9 cellular contexts compared by ENCODE assay signal in the genomic region with DNA sequence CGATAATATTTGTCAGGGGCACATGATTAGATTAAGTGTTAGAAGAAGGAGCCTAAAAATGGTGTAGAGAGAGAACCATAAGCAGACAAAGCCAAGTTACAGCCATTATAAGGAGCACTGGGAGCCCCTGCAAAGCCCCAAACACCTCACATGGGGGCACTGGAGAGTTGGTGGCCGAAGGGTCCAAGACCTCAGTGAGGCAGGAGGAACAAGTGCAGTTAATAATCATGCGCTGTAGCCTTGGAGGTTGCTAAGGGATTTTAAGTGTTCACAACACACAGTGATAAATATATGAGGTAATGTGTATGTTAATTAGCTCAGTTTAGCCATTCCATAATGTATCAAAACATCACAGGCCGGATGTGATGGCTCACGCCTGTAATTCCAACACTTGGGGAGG. TPM values are rescaled to one million over a fixed set of nuclear protein-coding genes. Genes with fewer than 3 reads are reported as not detected.
A peak's percentile ranks its signal among the peaks of the same experiment; 100 is the strongest.
DNase-seq lines count a peak whose midpoint lies in the region; ATAC-seq and TF ChIP-seq lines count a peak whose summit lies in the region.
"Had no signal": no experiment of that assay in that cellular context is flagged by ENCODE, and none has a peak within 500 bp of the region (broad histone marks: within the 10 kb centered on the region; RNA-seq: fewer than 3 reads in every experiment).

No MANE protein-coding gene starts in this region.

- H3K27ac ChIP-seq in breast epithelium (no peak overlapping the region), gastroesophageal sphincter (peak overlapping the region in 2 of 4 donors; percentile 13 to 49), upper lobe of right lung (no peak overlapping the region), uterus (no peak overlapping the region)

- H3K27me3 ChIP-seq in breast epithelium (peaks cover 0 to 18% of the 10 kb centered on the region in 2 donors), gastroesophageal sphincter (no peaks in the 10 kb centered on the region), upper lobe of right lung (peaks cover 19% of the 10 kb centered on the region), uterus (no peaks in the 10 kb centered on the region)

- ATAC-seq in gastroesophageal sphincter (peak; percentile 77), upper lobe of right lung (no peak)

- TF ChIP-seq POLR2A in breast epithelium (IDR thresholded peaks at IDR 0.05) = no peak
- TF ChIP-seq POLR2A in gastroesophageal sphincter (IDR thresholded peaks at IDR 0.05) = no peak
- TF ChIP-seq POLR2A in uterus (IDR thresholded peaks at IDR 0.05) = no peak

- CTCF ChIA-PET in MCF 10A (lab: Yijun Ruan, JAX) = interaction anchor here (0.7 kb wide), 1 partner anchor 314 kb away, joined by 3 read pairs; no protein-coding TSS in a partner anchor

- WGBS in gastroesophageal sphincter (ENCODE audit: low coverage in 1 of 2), 2 donors = 0 to 56% methylated on average over 2 to 5 of the region's 5 CpGs

- H3K36me3 ChIP-seq in breast epithelium = no peaks in the 10 kb centered on the region
- no peaks in the 10 kb centered on the region for H3K36me3 ChIP-seq in gastroesophageal sphincter
- no peaks in the 10 kb centered on the region for H3K36me3 ChIP-seq in upper lobe of right lung
- no peaks in the 10 kb centered on the region for H3K36me3 ChIP-seq in uterus

- no TSS peak for BruUV-seq in MCF 10A (replicated peaks; lab: Mats Ljungman, UMichigan)

- H3K9me3 ChIP-seq in breast epithelium = no peaks in the 10 kb centered on the region
- H3K9me3 ChIP-seq in gastroesophageal sphincter = no peaks in the 10 kb centered on the region
- H3K9me3 ChIP-seq in upper lobe of right lung = no peaks in the 10 kb centered on the region
- H3K9me3 ChIP-seq in uterus = no peaks in the 10 kb centered on the region

- peaks cover 31% of the 10 kb centered on the region for H3K27me3 Mint-ChIP-seq in MCF 10A (ENCODE audit: insufficient read depth, unreplicated experiment)

- no peaks in the 10 kb centered on the region for H3K9me3 Mint-ChIP-seq in MCF 10A (ENCODE audit: unreplicated experiment)

- no peak overlapping the region for H3K4me3 Mint-ChIP-seq in MCF 10A (ENCODE audit: unreplicated experiment)
- H3K4me3 Mint-ChIP-seq: CD4-positive, CD25-positive, alpha-beta regulatory T cell had no signal

- TF ChIP-seq EP300 in gastroesophageal sphincter (IDR thresholded peaks at IDR 0.05) = no peak

- no peaks in the 10 kb centered on the region for H3K4me1 Mint-ChIP-seq in MCF 10A (ENCODE audit: insufficient read depth, unreplicated experiment)

- peak; percentile 46 for DNase-seq in MCF 10A (ENCODE audit: unreplicated experiment)
- DNase-seq in breast epithelium (ENCODE audit: low spot score in 2 of 2) = no peak
- DNase-seq in RKO (ENCODE audit: low spot score) = peak; percentile 33
- DNase-seq in upper lobe of right lung = no peak
- DNase-seq in uterus = no peak
- DNase-seq in cerebellar nuclear complex (lab: John Stamatoyannopoulos, UW) = no peak
- no peak for DNase-seq in SKM-1 treated with dmso at 0.1 percent for 144 hours (lab: John Stamatoyannopoulos, UW; ENCODE audit: unreplicated experiment)

- H3K36me3 Mint-ChIP-seq in MCF 10A (ENCODE audit: insufficient read depth, unreplicated experiment) = no peaks in the 10 kb centered on the region
- H3K36me3 Mint-ChIP-seq: CD4-positive, CD25-positive, alpha-beta regulatory T cell had no signal

- intact Hi-C loops in MCF 10A (cut with micrococcal nuclease) (no loop called here), breast epithelium (cut with DNase I; ENCODE audit: low total_unique reads) (no loop called here), upper lobe of right lung (cut with DNase I) (no loop called here), uterus (cut with DNase I; ENCODE audit: low total_unique reads) (no loop called here)

- POLR2A ChIA-PET in MCF 10A (lab: Yijun Ruan, JAX) = no interaction called here

- H3K4me1 ChIP-seq in breast epithelium (no peaks in the 10 kb centered on the region), gastroesophageal sphincter (peaks cover 0 to 19% (median 0%) of the 10 kb centered on the region in 3 donors), upper lobe of right lung (no peaks in the 10 kb centered on the region), uterus (no peaks in the 10 kb centered on the region)

- no peak for TF ChIP-seq CTCF in MCF 10A (IDR thresholded peaks at IDR 0.05; ENCODE audit: unreplicated experiment)
- TF ChIP-seq CTCF in breast epithelium (IDR thresholded peaks at IDR 0.05) = no peak
- peak in 3 of 4 experiments; percentile 40 to 69 (median 45) for TF ChIP-seq CTCF in gastroesophageal sphincter (IDR thresholded peaks at IDR 0.05)
- TF ChIP-seq CTCF in upper lobe of right lung (IDR thresholded peaks at IDR 0.05) = peak; percentile 6
- TF ChIP-seq CTCF in uterus (IDR thresholded peaks at IDR 0.05) = peak in 2 of 4 experiments; percentile 19 to 27

- no peak overlapping the region for H3K27ac Mint-ChIP-seq in MCF 10A (ENCODE audit: low read depth, unreplicated experiment)
- H3K27ac Mint-ChIP-seq: CD4-positive, CD25-positive, alpha-beta regulatory T cell had no signal

- H3K4me3 ChIP-seq in breast epithelium = no peak overlapping the region
- no peak overlapping the region for H3K4me3 ChIP-seq in gastroesophageal sphincter
- no peak overlapping the region for H3K4me3 ChIP-seq in upper lobe of right lung
- no peak overlapping the region for H3K4me3 ChIP-seq in uterus

RNA-seq across cellular contexts. Expression of gene JAM3, which starts 54.4 kb away (rescaled TPM):
- total RNA-seq in MCF 10A (2022) (1.6 TPM in 2 replicates), breast epithelium (10 to 100 TPM; 25.0 to 34.5 (median 33.8) TPM), gastroesophageal sphincter (100 to 1,000 TPM in 3 of 4 donors, 10 to 100 TPM in 1; 91.0 to 163 (median 104) TPM), upper lobe of right lung (26.9 TPM), uterus (10 to 100 TPM; 51.7 to 86.7 (median 68.1) TPM)

RNA-seq across cellular contexts. Expression of gene IGSF9B, which starts 57.7 kb away (rescaled TPM):
- total RNA-seq in MCF 10A (2022) (13.9 and 19.7 TPM in 2 replicates), breast epithelium (1 to 10 TPM in 2 of 3 donors, under 1 TPM in 1; 0.64 to 4.5 (median 3.3) TPM), gastroesophageal sphincter (100 to 1,000 TPM in 1 of 4 donors, 10 to 100 TPM in 3; 24.1 to 120 (median 43.3) TPM), upper lobe of right lung (2.9 TPM), uterus (100 to 1,000 TPM in 1 of 4 donors, 10 to 100 TPM in 2, 1 to 10 TPM in 1; 6.5 to 106 (median 29.1) TPM)

Comparison
In these comparisons a context has a peak if more than half of its experiments do, and no peak if none do; other contexts are left out.
1. DNase-seq: peak in MCF 10A (single experiment) and RKO (single experiment); none in breast epithelium (0 of 2), upper lobe of right lung (single experiment), uterus (0 of 2), cerebellar nuclear complex (0 of 2) and SKM-1 treated with dmso at 0.1 percent for 144 hours (single experiment).
2. CTCF ChIP-seq: peak in gastroesophageal sphincter (3 of 4) and upper lobe of right lung (single experiment); none in MCF 10A (single experiment) and breast epithelium (0 of 3).